ENCODE assay signal across 8 cellular contexts in genomic region chr5:157303667-157304327, GRCh38. TPM values are rescaled to one million over a fixed set of nuclear protein-coding genes. Genes with fewer than 3 reads are reported as not detected.
A peak's percentile ranks its signal among the peaks of the same experiment; 100 is the strongest.
DNase-seq lines count a peak whose midpoint lies in the region; ATAC-seq and TF ChIP-seq lines count a peak whose summit lies in the region.

No MANE protein-coding gene starts in this region.

- H3K4me1 Mint-ChIP-seq in activated naive CD4-positive, alpha-beta T cell treated with anti-CD3 and anti-CD28 coated beads, Interleukin-2, amount 50 U/mL, for 24 hours, result peaks cover 75% of the 10 kb centered on the region
- peaks cover 17 to 35% (median 21%) of the 10 kb centered on the region in 3 donors for H3K4me1 Mint-ChIP-seq in naive B cell

- H3F3A ChIP-seq in DOHH2 (ENCODE audit: control insufficient read depth, insufficient read depth) (no peaks in the 10 kb centered on the region; the same call in 1 of the 2 replicates), PC-3 (ENCODE audit: low read length, unreplicated experiment) (no peaks in the 10 kb centered on the region)

- no TSS peak for BruUV-seq in PC-3 (replicated peaks; lab: Mats Ljungman, UMichigan)

- H3K4me3 Mint-ChIP-seq in activated naive CD4-positive, alpha-beta T cell treated with anti-CD3 and anti-CD28 coated beads, Interleukin-2, amount 50 U/mL, for 24 hours, result peak overlapping the region; percentile 58
- no peak overlapping the region for H3K4me3 Mint-ChIP-seq in naive B cell

- no peaks in the 10 kb centered on the region for H3K27me3 Mint-ChIP-seq in activated naive CD4-positive, alpha-beta T cell treated with anti-CD3 and anti-CD28 coated beads, Interleukin-2, amount 50 U/mL, for 24 hours
- H3K27me3 Mint-ChIP-seq in naive B cell, result no peaks in the 10 kb centered on the region

- H3K9me2 ChIP-seq in DOHH2 (replicated peaks; ENCODE audit: control insufficient read depth, low read length), result no peaks in the 10 kb centered on the region
- H3K9me2 ChIP-seq in PC-3 (replicated peaks; ENCODE audit: low read length), result no peaks in the 10 kb centered on the region

- no peak overlapping the region for H2AFZ ChIP-seq in PC-3 (ENCODE audit: low read length)

- H3K4me1 ChIP-seq in DOHH2 (ENCODE audit: control insufficient read depth, low read length), result peaks cover 16% of the 10 kb centered on the region
- H3K4me1 ChIP-seq in PC-3 (ENCODE audit: insufficient read depth, low read length), result no peaks in the 10 kb centered on the region

- H3K9me3 Mint-ChIP-seq in activated naive CD4-positive, alpha-beta T cell treated with anti-CD3 and anti-CD28 coated beads, Interleukin-2, amount 50 U/mL, for 24 hours, result no peaks in the 10 kb centered on the region
- H3K9me3 Mint-ChIP-seq in naive B cell, result no peaks in the 10 kb centered on the region

- H3K27ac Mint-ChIP-seq in activated naive CD4-positive, alpha-beta T cell treated with anti-CD3 and anti-CD28 coated beads, Interleukin-2, amount 50 U/mL, for 24 hours, result peak overlapping the region; percentile 81
- peak overlapping the region in 4 of 6 donors; percentile 69 to 87 (median 82) for H3K27ac Mint-ChIP-seq in naive B cell

- CTCF ChIA-PET in PC-3 (lab: Charles Lee), result interaction anchor here (0.6 to 1.3 kb wide), 3 partner anchors 25 to 43 kb away, joined by 3 read pairs; no protein-coding TSS in a partner anchor

- H3K9ac ChIP-seq in PC-3 (ENCODE audit: low read length), result no peak overlapping the region

- ATAC-seq in PC-3 (peak; percentile 60), naive B cell (ENCODE audit: low read depth in 2 of 2) (no peak), HG03095 (IDR thresholded peaks at IDR 0.05; ENCODE audit: unreplicated experiment) (no peak), GM21786 (IDR thresholded peaks at IDR 0.05; ENCODE audit: unreplicated experiment) (no peak), GM18505 (IDR thresholded peaks at IDR 0.05; ENCODE audit: unreplicated experiment) (no peak)

- intact Hi-C loops in PC-3 (cut with micrococcal nuclease), result loop anchor here (5.0 kb wide), 1 partner anchor 626 kb away; no protein-coding TSS in a partner anchor

- no peak overlapping the region for H3K27ac ChIP-seq in DOHH2 (ENCODE audit: low read depth, low read length)
- no peak overlapping the region for H3K27ac ChIP-seq in PC-3 (ENCODE audit: low read length)

- H3K4me2 ChIP-seq in DOHH2 (ENCODE audit: low read length) (no peak overlapping the region), PC-3 (ENCODE audit: low read length) (no peak overlapping the region)

- H3K4me3 ChIP-seq in DOHH2 (ENCODE audit: low read length) (no peak overlapping the region), PC-3 (ENCODE audit: low read length) (no peak overlapping the region)

- H3K36me3 ChIP-seq in DOHH2 (ENCODE audit: control insufficient read depth, low read length), result peaks cover 96% of the 10 kb centered on the region
- H3K36me3 ChIP-seq in PC-3 (ENCODE audit: low read depth, low read length), result no peaks in the 10 kb centered on the region

- H3K79me2 ChIP-seq in DOHH2 (ENCODE audit: control insufficient read depth, low read length) (no peaks in the 10 kb centered on the region), PC-3 (ENCODE audit: low read length) (no peaks in the 10 kb centered on the region)

- peak; percentile 52 for TF ChIP-seq CTCF in DOHH2 (IDR thresholded peaks at IDR 0.05; ENCODE audit: low read depth, low read length, poor library complexity, severe bottlenecking)
- peak; percentile 83 for TF ChIP-seq CTCF in PC-3 (conservative IDR thresholded peaks at IDR 0.05; ENCODE audit: low read depth, low read length)

- peaks cover 24% of the 10 kb centered on the region for H3K36me3 Mint-ChIP-seq in activated naive CD4-positive, alpha-beta T cell treated with anti-CD3 and anti-CD28 coated beads, Interleukin-2, amount 50 U/mL, for 24 hours
- H3K36me3 Mint-ChIP-seq in naive B cell, result peaks cover 15 to 41% of the 10 kb centered on the region in 2 donors

- TF ChIP-seq POLR2A in GM18505 (IDR thresholded peaks at IDR 0.05; ENCODE audit: borderline replicate concordance, extremely low read depth, insufficient read depth, insufficient read length), result no peak

- DNase-seq in PC-3 (peak; percentile 57), naive B cell (no peak), NCI-H1417 (lab: John Stamatoyannopoulos, UW) (no peak)

- H3K27me3 ChIP-seq in DOHH2 (ENCODE audit: control insufficient read depth, low read length) (no peaks in the 10 kb centered on the region), PC-3 (ENCODE audit: low read length) (no peaks in the 10 kb centered on the region)

- POLR2A ChIA-PET in PC-3 (lab: Charles Lee; ENCODE audit: unreplicated experiment), result no interaction called here

- H4K20me1 ChIP-seq in DOHH2 (ENCODE audit: control insufficient read depth, insufficient read depth, low read depth, low read length), result no peaks in the 10 kb centered on the region
- no peaks in the 10 kb centered on the region for H4K20me1 ChIP-seq in PC-3 (ENCODE audit: low read length)

- no peaks in the 10 kb centered on the region for H3K9me3 ChIP-seq in DOHH2 (ENCODE audit: control insufficient read depth, insufficient read depth, low read length)
- no peaks in the 10 kb centered on the region for H3K9me3 ChIP-seq in PC-3 (ENCODE audit: low read length)

RNA-seq across cellular contexts. Expression of gene CYFIP2, which starts 37.9 kb away (rescaled TPM):
- 30.4 and 36.0 TPM in 2 replicates for total RNA-seq in PC-3 (2014; rRNA removed)
- 100 to 1,000 TPM; 306 to 461 (median 348) TPM for polyA plus RNA-seq in naive B cell (ENCODE audit: low read depth in 6 of 6)
